ENCODE assay signal across 28 cellular contexts in genomic region chr19:39382991-39383828, GRCh38. TPM values are rescaled to one million over a fixed set of nuclear protein-coding genes. Genes with fewer than 3 reads are reported as not detected.
DNase-seq lines count a peak whose midpoint lies in the region; ATAC-seq and TF ChIP-seq lines count a peak whose summit lies in the region.
"Had no signal": no experiment of that assay in that cellular context is flagged by ENCODE, and none has a peak within 500 bp of the region (broad histone marks: within the 10 kb centered on the region; RNA-seq: fewer than 3 reads in every experiment).

No MANE protein-coding gene starts in this region.

- CTCF ChIA-PET in RWPE1 (lab: Yijun Ruan, JAX): interaction anchor here (1.0 kb wide), 1 partner anchor 20 kb away, joined by 3 read pairs; no protein-coding TSS in a partner anchor
- CTCF ChIA-PET in WTC11 (lab: Charles Lee): interaction anchor here (1.7 kb wide), 1 partner anchor 15 kb away, joined by 6 read pairs; no protein-coding TSS in a partner anchor

- no peak for TF ChIP-seq CTCF in 22Rv1 (IDR thresholded peaks at IDR 0.05)
- TF ChIP-seq CTCF in RWPE1 (conservative IDR thresholded peaks at IDR 0.05; ENCODE audit: low read depth): no peak
- no peak for TF ChIP-seq CTCF in endothelial cell (IDR thresholded peaks at IDR 0.05; ENCODE audit: unreplicated experiment)
- TF ChIP-seq CTCF in WTC11 (IDR thresholded peaks at IDR 0.05): no peak

- H3K27ac Mint-ChIP-seq in T-helper 2 cell treated with Interferon-gamma antibody and Interleukin-4, amounts not matched to agents 5 μg/mL and 100 μg/mL, for 36 hours: peak overlapping the region; percentile 55
- H3K27ac Mint-ChIP-seq in endothelial cell (ENCODE audit: unreplicated experiment): no peak overlapping the region
- H3K27ac Mint-ChIP-seq in WTC11: no peak overlapping the region; the same call in 1 of the 2 replicates
- H3K27ac Mint-ChIP-seq: GM23338 had no signal

- POLR2A ChIA-PET in RWPE1 (lab: Yijun Ruan, JAX; ENCODE audit: low non-redundant PET): no interaction called here
- POLR2A ChIA-PET in WTC11 (lab: Charles Lee): interaction anchor here (1.2 kb wide), 1 partner anchor 21 kb away, joined by 3 read pairs; no protein-coding TSS in a partner anchor

- no peaks in the 10 kb centered on the region for H3K9me3 Mint-ChIP-seq in T-helper 2 cell treated with Interferon-gamma antibody and Interleukin-4, amounts not matched to agents 5 μg/mL and 100 μg/mL, for 36 hours
- H3K9me3 Mint-ChIP-seq in endothelial cell (ENCODE audit: unreplicated experiment): no peaks in the 10 kb centered on the region
- no peaks in the 10 kb centered on the region for H3K9me3 Mint-ChIP-seq in WTC11
- H3K9me3 Mint-ChIP-seq: GM23338 had no signal

- no peak overlapping the region for H3K4me3 Mint-ChIP-seq in T-helper 2 cell treated with Interferon-gamma antibody and Interleukin-4, amounts not matched to agents 5 μg/mL and 100 μg/mL, for 36 hours
- H3K4me3 Mint-ChIP-seq in endothelial cell (ENCODE audit: unreplicated experiment): peak overlapping the region; percentile 59
- H3K4me3 Mint-ChIP-seq in WTC11: no peak overlapping the region
- H3K4me3 Mint-ChIP-seq: GM23338 had no signal

- no peak for ATAC-seq in WTC11
- ATAC-seq: GM23338 had no signal

- no peaks in the 10 kb centered on the region for H3K4me1 Mint-ChIP-seq in T-helper 2 cell treated with Interferon-gamma antibody and Interleukin-4, amounts not matched to agents 5 μg/mL and 100 μg/mL, for 36 hours (ENCODE audit: low read depth)
- H3K4me1 Mint-ChIP-seq in endothelial cell (ENCODE audit: unreplicated experiment): no peaks in the 10 kb centered on the region
- H3K4me1 Mint-ChIP-seq in WTC11: peaks cover 7% of the 10 kb centered on the region; the same call in 1 of the 2 replicates

- H3K27ac ChIP-seq in 22Rv1: peak overlapping the region; percentile 15; the same call in 1 of the 2 replicates
- peak overlapping the region; percentile 60 for H3K27ac ChIP-seq in RWPE1
- H3K27ac ChIP-seq: coronary artery, esophagus squamous epithelium, prostate gland, sigmoid colon, thoracic aorta, vagina had no signal

- H3K36me3 Mint-ChIP-seq in T-helper 2 cell treated with Interferon-gamma antibody and Interleukin-4, amounts not matched to agents 5 μg/mL and 100 μg/mL, for 36 hours (ENCODE audit: low read depth): peaks cover 50% of the 10 kb centered on the region
- H3K36me3 Mint-ChIP-seq in endothelial cell (ENCODE audit: low read depth, unreplicated experiment) (peaks cover 55% of the 10 kb centered on the region), WTC11 (peaks cover 77% of the 10 kb centered on the region)

- no peaks in the 10 kb centered on the region for H3K27me3 Mint-ChIP-seq in T-helper 2 cell treated with Interferon-gamma antibody and Interleukin-4, amounts not matched to agents 5 μg/mL and 100 μg/mL, for 36 hours (ENCODE audit: low read depth)
- H3K27me3 Mint-ChIP-seq in endothelial cell (ENCODE audit: unreplicated experiment) (peaks cover 12% of the 10 kb centered on the region), WTC11 (ENCODE audit: low read depth) (no peaks in the 10 kb centered on the region)

- DNase-seq in T-helper 2 cell treated with Interferon-gamma antibody and Interleukin-4, amounts not matched to agents 5 μg/mL and 100 μg/mL, for 36 hours (ENCODE audit: low spot score): no peak
- no peak for DNase-seq in T-helper 2 cell
- no peak for DNase-seq in RWPE1 (ENCODE audit: low spot score)
- DNase-seq in endothelial cell (ENCODE audit: low spot score): no peak
- no peak for DNase-seq in DMS153 treated with DMSO at 0.1 percent for 48 hours (lab: John Stamatoyannopoulos, UW; ENCODE audit: unreplicated experiment)
- DNase-seq in WTC11 (ENCODE audit: low spot score): no peak
- DNase-seq in effector CD8-positive, alpha-beta T cell (lab: John Stamatoyannopoulos, UW): no peak
- DNase-seq: 8988T; activated CD4-positive, alpha-beta T cell treated with anti-CD3 and anti-CD28 coated beads, Interleukin-2, amount 50 U/mL, for 48 hours; activated effector memory CD4-positive, alpha-beta T cell treated with anti-CD3 and anti-CD28 coated beads, Interleukin-2, amount 50 U/mL, for 16 hours; amygdala; esophagus squamous epithelium; mesenchymal stem cell; NCI-H1092; NCI-H187; NCI-H2171 treated with DMSO at 0.1 percent for 48 hours; NCI-H524 treated with DMSO at 0.1 percent for 48 hours; SHP77; sigmoid colon; stimulated activated CD4-positive, alpha-beta T cell treated with anti-CD3 and anti-CD28 coated beads, Interleukin-4, amount 100 ng/mL, for 4 hours; stimulated activated naive CD8-positive, alpha-beta T cell treated with anti-CD3 and anti-CD28 coated beads, Interleukin-15, Interleukin-2, amounts not matched to agents 100 U/mL and 50 U/mL, for 24 hours; T1000 had no signal

TF ChIP-seq in WTC11, 78 proteins besides CTCF, POLR2A, EP300 and RAD21:
- TF ChIP-seq, protein P1, sequence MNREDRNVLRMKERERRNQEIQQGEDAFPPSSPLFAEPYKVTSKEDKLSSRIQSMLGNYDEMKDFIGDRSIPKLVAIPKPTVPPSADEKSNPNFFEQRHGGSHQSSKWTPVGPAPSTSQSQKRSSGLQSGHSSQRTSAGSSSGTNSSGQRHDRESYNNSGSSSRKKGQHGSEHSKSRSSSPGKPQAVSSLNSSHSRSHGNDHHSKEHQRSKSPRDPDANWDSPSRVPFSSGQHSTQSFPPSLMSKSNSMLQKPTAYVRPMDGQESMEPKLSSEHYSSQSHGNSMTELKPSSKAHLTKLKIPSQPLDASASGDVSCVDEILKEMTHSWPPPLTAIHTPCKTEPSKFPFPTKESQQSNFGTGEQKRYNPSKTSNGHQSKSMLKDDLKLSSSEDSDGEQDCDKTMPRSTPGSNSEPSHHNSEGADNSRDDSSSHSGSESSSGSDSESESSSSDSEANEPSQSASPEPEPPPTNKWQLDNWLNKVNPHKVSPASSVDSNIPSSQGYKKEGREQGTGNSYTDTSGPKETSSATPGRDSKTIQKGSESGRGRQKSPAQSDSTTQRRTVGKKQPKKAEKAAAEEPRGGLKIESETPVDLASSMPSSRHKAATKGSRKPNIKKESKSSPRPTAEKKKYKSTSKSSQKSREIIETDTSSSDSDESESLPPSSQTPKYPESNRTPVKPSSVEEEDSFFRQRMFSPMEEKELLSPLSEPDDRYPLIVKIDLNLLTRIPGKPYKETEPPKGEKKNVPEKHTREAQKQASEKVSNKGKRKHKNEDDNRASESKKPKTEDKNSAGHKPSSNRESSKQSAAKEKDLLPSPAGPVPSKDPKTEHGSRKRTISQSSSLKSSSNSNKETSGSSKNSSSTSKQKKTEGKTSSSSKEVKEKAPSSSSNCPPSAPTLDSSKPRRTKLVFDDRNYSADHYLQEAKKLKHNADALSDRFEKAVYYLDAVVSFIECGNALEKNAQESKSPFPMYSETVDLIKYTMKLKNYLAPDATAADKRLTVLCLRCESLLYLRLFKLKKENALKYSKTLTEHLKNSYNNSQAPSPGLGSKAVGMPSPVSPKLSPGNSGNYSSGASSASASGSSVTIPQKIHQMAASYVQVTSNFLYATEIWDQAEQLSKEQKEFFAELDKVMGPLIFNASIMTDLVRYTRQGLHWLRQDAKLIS (CRISPR knock-in tag; IDR thresholded peaks at IDR 0.05; ENCODE audit: borderline replicate concordance): no peak
TF ChIP-seq in WTC11: peak in this region for 0.

RNA-seq across cellular contexts. Expression of gene PAF1, which starts 7.7 kb away (rescaled TPM):
- total RNA-seq in endothelial cell (ENCODE audit: unreplicated experiment) (31.7 TPM), WTC11 (2021) (27.8 to 34.4 TPM (median 29.4 TPM) in 3 replicates)

RNA-seq across cellular contexts. Expression of gene MED29, which starts 8.0 kb away (rescaled TPM):
- total RNA-seq in endothelial cell (ENCODE audit: unreplicated experiment): 32.4 TPM
- total RNA-seq in WTC11 (2021): 37.6 to 42.9 TPM (median 39.4 TPM) in 3 replicates

RNA-seq across cellular contexts. Expression of gene ZFP36, which starts 23.4 kb away (rescaled TPM):
- total RNA-seq in endothelial cell (ENCODE audit: unreplicated experiment): 10.2 TPM
- 17.3 to 22.2 TPM (median 18.4 TPM) in 3 replicates for total RNA-seq in WTC11 (2021)

RNA-seq across cellular contexts. Expression of gene PLEKHG2, which starts 29.3 kb away (rescaled TPM):
- 172 TPM for total RNA-seq in endothelial cell (ENCODE audit: unreplicated experiment)
- total RNA-seq in WTC11 (2021): 62.3 to 72.0 TPM (median 63.6 TPM) in 3 replicates

RNA-seq across cellular contexts. Expression of gene SAMD4B, which starts 41.0 kb away (rescaled TPM):
- total RNA-seq in endothelial cell (ENCODE audit: unreplicated experiment) (127 TPM), WTC11 (2021) (148 to 164 TPM (median 150 TPM) in 3 replicates)
